In genomic region chr22:42560781-42561180, GRCh38 we compare ENCODE assay signal across 9 cellular contexts. TPM values are rescaled to one million over a fixed set of nuclear protein-coding genes. Genes with fewer than 3 reads are reported as not detected.
DNase-seq lines count a peak whose midpoint lies in the region; ATAC-seq and TF ChIP-seq lines count a peak whose summit lies in the region.
"Had no signal": no experiment of that assay in that cellular context is flagged by ENCODE, and none has a peak within 500 bp of the region (broad histone marks: within the 10 kb centered on the region; RNA-seq: fewer than 3 reads in every experiment).

No MANE protein-coding gene starts in this region.

- peaks cover 4% of the 10 kb centered on the region; the same call in 1 of the 2 replicates for H3K4me1 ChIP-seq in GM23338 (ENCODE audit: insufficient read depth)

- no peaks in the 10 kb centered on the region for H3K9me2 ChIP-seq in GM23338 (ENCODE audit: insufficient read depth)

- peaks cover 12% of the 10 kb centered on the region for H3K4me1 Mint-ChIP-seq in GM23338
- H3K4me1 Mint-ChIP-seq in activated naive CD8-positive, alpha-beta T cell treated with anti-CD3 and anti-CD28 coated beads, Interleukin-2, amount 50 U/mL, for 24 hours: peaks cover 4% of the 10 kb centered on the region
- peaks cover 5% of the 10 kb centered on the region for H3K4me1 Mint-ChIP-seq in T-helper 17 cell

- H3K27ac Mint-ChIP-seq in GM23338 (no peak overlapping the region), T-helper 17 cell (no peak overlapping the region)
- no peak overlapping the region for H3K27ac Mint-ChIP-seq in activated naive CD8-positive, alpha-beta T cell treated with anti-CD3 and anti-CD28 coated beads, Interleukin-2, amount 50 U/mL, for 24 hours

- no peak overlapping the region for H3K4me3 ChIP-seq in GM23338

- intact Hi-C loops in left colon (cut with DNase I, micrococcal nuclease): no loop called here

- H4K20me1 ChIP-seq in GM23338 (replicated peaks; ENCODE audit: insufficient read depth): no peaks in the 10 kb centered on the region; the same call in 1 of the 2 replicates

- peak; percentile 16 to 23 for DNase-seq in AML-193 (lab: John Stamatoyannopoulos, UW)
- peak; percentile 85 for DNase-seq in GM23338 (ENCODE audit: low spot score)
- DNase-seq in activated naive CD8-positive, alpha-beta T cell treated with anti-CD3 and anti-CD28 coated beads, Interleukin-2, amount 50 U/mL, for 24 hours: peak; percentile 32
- no peak for DNase-seq in left colon
- DNase-seq in DMS114 treated with DMSO at 0.1 percent for 48 hours (lab: John Stamatoyannopoulos, UW; ENCODE audit: unreplicated experiment): no peak
- DNase-seq in T-helper 17 cell: no peak
- DNase-seq: activated naive CD4-positive, alpha-beta T cell had no signal

- no peak overlapping the region for H3K27ac ChIP-seq in GM23338 (ENCODE audit: low read depth)

- ATAC-seq in GM23338 (peak; percentile 89), left colon (peak; percentile 18), HG03439 (IDR thresholded peaks at IDR 0.05; ENCODE audit: unreplicated experiment) (no peak), T-helper 17 cell (no peak), GM21526 (IDR thresholded peaks at IDR 0.05; ENCODE audit: low FRiP score, unreplicated experiment) (no peak)
- peak; percentile 65 for ATAC-seq in activated naive CD8-positive, alpha-beta T cell treated with anti-CD3 and anti-CD28 coated beads, Interleukin-2, amount 50 U/mL, for 24 hours

- peak; percentile 83 to 92 for TF ChIP-seq CTCF in GM23338 (conservative IDR thresholded peaks at IDR 0.05; ENCODE audit: low read depth in 2 of 2)

- H3K36me3 ChIP-seq in GM23338 (ENCODE audit: insufficient read depth): no peaks in the 10 kb centered on the region

- no peak overlapping the region for H3K4me3 Mint-ChIP-seq in GM23338
- H3K4me3 Mint-ChIP-seq in activated naive CD8-positive, alpha-beta T cell treated with anti-CD3 and anti-CD28 coated beads, Interleukin-2, amount 50 U/mL, for 24 hours: no peak overlapping the region
- H3K4me3 Mint-ChIP-seq in T-helper 17 cell: no peak overlapping the region

- H3K36me3 Mint-ChIP-seq in GM23338 (ENCODE audit: low read depth) (no peaks in the 10 kb centered on the region; the same call in 2 of the 3 replicates), T-helper 17 cell (ENCODE audit: low read depth) (no peaks in the 10 kb centered on the region)
- no peaks in the 10 kb centered on the region for H3K36me3 Mint-ChIP-seq in activated naive CD8-positive, alpha-beta T cell treated with anti-CD3 and anti-CD28 coated beads, Interleukin-2, amount 50 U/mL, for 24 hours (ENCODE audit: low read depth)

- no peaks in the 10 kb centered on the region; the same call in 2 of the 3 replicates for H3K9me3 Mint-ChIP-seq in GM23338
- H3K9me3 Mint-ChIP-seq in activated naive CD8-positive, alpha-beta T cell treated with anti-CD3 and anti-CD28 coated beads, Interleukin-2, amount 50 U/mL, for 24 hours: no peaks in the 10 kb centered on the region

- H3K27me3 Mint-ChIP-seq in GM23338 (ENCODE audit: insufficient read depth, low read depth, poor library complexity) (peaks cover 30% of the 10 kb centered on the region), T-helper 17 cell (no peaks in the 10 kb centered on the region)
- H3K27me3 Mint-ChIP-seq in activated naive CD8-positive, alpha-beta T cell treated with anti-CD3 and anti-CD28 coated beads, Interleukin-2, amount 50 U/mL, for 24 hours: no peaks in the 10 kb centered on the region

- no peak overlapping the region for H3K4me2 ChIP-seq in GM23338

- peaks cover 5% of the 10 kb centered on the region; the same call in 1 of the 2 replicates for H3F3A ChIP-seq in GM23338 (replicated peaks; ENCODE audit: low read depth)

- H3K9me3 ChIP-seq in T-helper 17 cell (ENCODE audit: control insufficient read depth, low read length, poor library complexity, severe bottlenecking): no peaks in the 10 kb centered on the region

- no peaks in the 10 kb centered on the region; the same call in 1 of the 2 replicates for H3K27me3 ChIP-seq in GM23338 (ENCODE audit: insufficient read depth)

- H3K79me2 ChIP-seq in GM23338 (replicated peaks; ENCODE audit: insufficient read depth): no peaks in the 10 kb centered on the region

- H2AFZ ChIP-seq in GM23338: no peak overlapping the region

TF ChIP-seq in GM23338, 12 proteins besides CTCF, POLR2A, EP300 and RAD21:
- no peak for TF ChIP-seq POLR2AphosphoS5 (IDR thresholded peaks at IDR 0.05; ENCODE audit: low read depth)

RNA-seq across cellular contexts. Expression of gene SERHL2, which starts 7.0 kb away (rescaled TPM):
- 1.5 and 1.7 TPM in 2 replicates for total RNA-seq in GM23338 (2014; rRNA removed; shearing (Covaris generic))
- polyA plus RNA-seq in GM23338 (2016; fragmentation: Nextera tagmentation; extraction: Ambion mirVana): 2.1 TPM in 2 replicates
- under 1 TPM; 0.73 to 0.92 TPM for total RNA-seq in left colon
- under 1 TPM; 0.34 to 0.40 TPM for total RNA-seq in T-helper 17 cell

RNA-seq across cellular contexts. Expression of gene RRP7A, which starts 41.2 kb away (rescaled TPM):
- total RNA-seq in GM23338 (2014; rRNA removed; shearing (Covaris generic)): 51.9 and 59.2 TPM in 2 replicates
- polyA plus RNA-seq in GM23338 (2016; fragmentation: Nextera tagmentation; extraction: Ambion mirVana): 48.1 and 48.9 TPM in 2 replicates
- total RNA-seq in left colon: 10 to 100 TPM; 33.8 to 42.4 TPM
- 10 to 100 TPM; 45.7 to 49.0 TPM for total RNA-seq in T-helper 17 cell

RNA-seq across cellular contexts. Expression of gene POLDIP3, which starts 53.9 kb away (rescaled TPM):
- 49.0 and 54.3 TPM in 2 replicates for total RNA-seq in GM23338 (2014; rRNA removed; shearing (Covaris generic))
- 34.3 and 38.2 TPM in 2 replicates for polyA plus RNA-seq in GM23338 (2016; fragmentation: Nextera tagmentation; extraction: Ambion mirVana)
- total RNA-seq in left colon: 10 to 100 TPM; 48.9 to 61.3 TPM
- total RNA-seq in T-helper 17 cell: 10 to 100 TPM; 70.3 to 71.2 TPM

Comparison
In these comparisons a context has a peak if more than half of its experiments do, and no peak if none do; other contexts are left out.
1. DNase-seq: peak in AML-193 (2 of 2), GM23338 (single experiment) and activated naive CD8-positive, alpha-beta T cell treated with anti-CD3 and anti-CD28 coated beads, Interleukin-2, amount 50 U/mL, for 24 hours (single experiment); none in left colon (0 of 2), DMS114 treated with DMSO at 0.1 percent for 48 hours (single experiment) and T-helper 17 cell (0 of 3).
2. ATAC-seq: peak in GM23338 (single experiment), activated naive CD8-positive, alpha-beta T cell treated with anti-CD3 and anti-CD28 coated beads, Interleukin-2, amount 50 U/mL, for 24 hours (single experiment) and left colon (single experiment); none in HG03439 (single experiment), T-helper 17 cell (single experiment) and GM21526 (single experiment).